ENCODE assay signal across 8 cellular contexts in genomic region chr3:177197041-177197933, GRCh38. TPM values are rescaled to one million over a fixed set of nuclear protein-coding genes. Genes with fewer than 3 reads are reported as not detected.
DNase-seq lines count a peak whose midpoint lies in the region; ATAC-seq and TF ChIP-seq lines count a peak whose summit lies in the region.

Gene TBL1XR1, minus strand, starts transcription at chr3:177197482. Its CDS starts 132,505 bp downstream, at chr3:177064977.

- peak; percentile 33 to 66 for TF ChIP-seq RAD21 in liver (IDR thresholded peaks at IDR 0.05)

- H3K36me3 ChIP-seq in liver (ENCODE audit: control insufficient read depth in 4 of 4, insufficient read depth in 3 of 4, low read depth in 1 of 4, low read length in 3 of 4): no peaks in the 10 kb centered on the region

- no peaks in the 10 kb centered on the region for H3K27me3 Mint-ChIP-seq in activated CD4-positive, alpha-beta memory T cell treated with anti-CD3 and anti-CD28 coated beads for 36 hours

- no peaks in the 10 kb centered on the region for H3K9me3 ChIP-seq in liver (ENCODE audit: control insufficient read depth in 4 of 4, low read length in 3 of 4)

- DNase-seq in C1 segment of cervical spinal cord (lab: John Stamatoyannopoulos, UW): peak; percentile 40 to 93 (median 88)
- DNase-seq in NCI-H774 (lab: John Stamatoyannopoulos, UW): peak; percentile 97
- DNase-seq in activated CD4-positive, alpha-beta memory T cell treated with anti-CD3 and anti-CD28 coated beads for 36 hours: peak; percentile 89
- DNase-seq in dermis microvascular lymphatic vessel endothelial cell (ENCODE audit: low read depth in 2 of 2): peak; percentile 92 to 97
- DNase-seq in stimulated activated CD4-positive, alpha-beta T cell treated with anti-CD3 and anti-CD28 coated beads, Interleukin-4, amount 100 ng/mL, for 1 hour: peak; percentile 80

- intact Hi-C loops in activated CD4-positive, alpha-beta memory T cell treated with anti-CD3 and anti-CD28 coated beads for 36 hours (cut with micrococcal nuclease): loop anchor here (5.0 kb wide), 3 partner anchors 400 to 1950 kb away; partner anchors contain the start of gene PIK3CA

- H3K4me1 ChIP-seq in liver (ENCODE audit: control insufficient read depth in 4 of 4, insufficient read depth in 4 of 4, low read length in 3 of 4): peaks cover 3 to 18% (median 10%) of the 10 kb centered on the region in 4 donors

- no peaks in the 10 kb centered on the region for H3K27me3 ChIP-seq in liver (ENCODE audit: control insufficient read depth in 4 of 4, insufficient read depth in 4 of 4, low read length in 3 of 4)

- 2% methylated on average over 118 of the region's 119 CpGs for WGBS in liver

- H3K9me3 Mint-ChIP-seq in activated CD4-positive, alpha-beta memory T cell treated with anti-CD3 and anti-CD28 coated beads for 36 hours: no peaks in the 10 kb centered on the region

- CTCF ChIA-PET in activated CD4-positive, alpha-beta memory T cell treated with anti-CD3 and anti-CD28 coated beads for 36 hours (lab: Charles Lee): interaction anchor here (0.6 to 1.9 kb wide), 6 partner anchors 12 to 163 kb away, joined by 3 to 5 read pairs (median 4); no protein-coding TSS in a partner anchor

- H3K27ac Mint-ChIP-seq in activated CD4-positive, alpha-beta memory T cell treated with anti-CD3 and anti-CD28 coated beads for 36 hours: peak within 1 kb of the TSS; percentile 99

- ATAC-seq in GM19395 (IDR thresholded peaks at IDR 0.05; ENCODE audit: unreplicated experiment): peak; percentile 53
- ATAC-seq in HG03558 (IDR thresholded peaks at IDR 0.05; ENCODE audit: extremely low read depth, unreplicated experiment): peak; percentile 26

- H3K9ac ChIP-seq in liver (ENCODE audit: low read depth in 1 of 2, low read length in 2 of 2): peak within 1 kb of the TSS; percentile 77 to 89

- H3K4me3 ChIP-seq in liver (ENCODE audit: low read depth in 1 of 3, low read length in 3 of 3): peak within 1 kb of the TSS; percentile 83 to 97 (median 86)

- no peak for TF ChIP-seq CTCF in liver (IDR thresholded peaks at IDR 0.05; ENCODE audit: low read depth, low read length, missing input control)

- POLR2A ChIA-PET in activated CD4-positive, alpha-beta memory T cell treated with anti-CD3 and anti-CD28 coated beads for 36 hours (lab: Charles Lee): interaction anchor here (1.0 to 5.6 kb wide), 6 partner anchors 13 to 163 kb away, joined by 3 to 79 read pairs (median 4); no protein-coding TSS in a partner anchor

- peaks cover 13% of the 10 kb centered on the region for H3K36me3 Mint-ChIP-seq in activated CD4-positive, alpha-beta memory T cell treated with anti-CD3 and anti-CD28 coated beads for 36 hours

- peak within 1 kb of the TSS; percentile 92 to 95 for H3K27ac ChIP-seq in liver (ENCODE audit: low read depth in 1 of 2, low read length in 2 of 2)

- H3K4me3 Mint-ChIP-seq in activated CD4-positive, alpha-beta memory T cell treated with anti-CD3 and anti-CD28 coated beads for 36 hours: peak within 1 kb of the TSS; percentile 90

- H3K4me1 Mint-ChIP-seq in activated CD4-positive, alpha-beta memory T cell treated with anti-CD3 and anti-CD28 coated beads for 36 hours (ENCODE audit: low read depth): peaks cover 51% of the 10 kb centered on the region

TF ChIP-seq in liver, 16 proteins besides CTCF, POLR2A, EP300 and RAD21:
- TF ChIP-seq RXRA (IDR thresholded peaks at IDR 0.05) (peak in 1 of 2 donors; percentile 33), NR2F2 (IDR thresholded peaks at IDR 0.05) (no peak)

RNA-seq across cellular contexts. Expression of gene TBL1XR1, which starts in this region (rescaled TPM):
- total RNA-seq in activated CD4-positive, alpha-beta memory T cell treated with anti-CD3 and anti-CD28 coated beads for 36 hours: 100 to 1,000 TPM; 158 to 167 TPM
- total RNA-seq in dermis microvascular lymphatic vessel endothelial cell: 121 and 141 TPM in 2 replicates
- total RNA-seq in liver: 10 to 100 TPM; 48.0 to 65.9 TPM
- 10 to 100 TPM; 10.3 to 18.4 TPM for polyA plus RNA-seq in liver

Comparison
In these comparisons a context has a peak if more than half of its experiments do, and no peak if none do; other contexts are left out.
1. Peak in every context shown above with its lines: DNase-seq, ATAC-seq, H3K4me3 ChIP-seq and H3K27ac ChIP-seq.